8 cellular contexts compared by ENCODE assay signal in genomic region chr5:170312666-170313065, GRCh38.
DNase-seq lines count a peak whose midpoint lies in the region; ATAC-seq lines count a peak whose summit lies in the region.

No MANE protein-coding gene starts in this region.

- H3K4me3 Mint-ChIP-seq in activated naive CD8-positive, alpha-beta T cell treated with anti-CD3 and anti-CD28 coated beads, Interleukin-2, amount 50 U/mL, for 24 hours: peak overlapping the region; percentile 82

- ATAC-seq in activated naive CD8-positive, alpha-beta T cell treated with anti-CD3 and anti-CD28 coated beads, Interleukin-2, amount 50 U/mL, for 24 hours: peak; percentile 97
- ATAC-seq in HG02840 (IDR thresholded peaks at IDR 0.05; ENCODE audit: low FRiP score, unreplicated experiment) (no peak), HG03571 (IDR thresholded peaks at IDR 0.05; ENCODE audit: unreplicated experiment) (no peak)

- H3K36me3 Mint-ChIP-seq in activated naive CD8-positive, alpha-beta T cell treated with anti-CD3 and anti-CD28 coated beads, Interleukin-2, amount 50 U/mL, for 24 hours (ENCODE audit: low read depth): peaks cover 1% of the 10 kb centered on the region

- peaks cover 68% of the 10 kb centered on the region for H3K4me1 Mint-ChIP-seq in activated naive CD8-positive, alpha-beta T cell treated with anti-CD3 and anti-CD28 coated beads, Interleukin-2, amount 50 U/mL, for 24 hours

- peak overlapping the region; percentile 87 for H3K27ac Mint-ChIP-seq in activated naive CD8-positive, alpha-beta T cell treated with anti-CD3 and anti-CD28 coated beads, Interleukin-2, amount 50 U/mL, for 24 hours

- H3K27me3 Mint-ChIP-seq in activated naive CD8-positive, alpha-beta T cell treated with anti-CD3 and anti-CD28 coated beads, Interleukin-2, amount 50 U/mL, for 24 hours: no peaks in the 10 kb centered on the region

- peak; percentile 89 for DNase-seq in activated effector memory CD4-positive, alpha-beta T cell treated with anti-CD3 and anti-CD28 coated beads, Interleukin-2, amount 50 U/mL, for 16 hours
- DNase-seq in activated effector memory CD4-positive, alpha-beta T cell treated with Interleukin-2 at 50 U/mL for 16 hours: no peak
- peak; percentile 16 for DNase-seq in RPMI8226
- DNase-seq in activated naive CD8-positive, alpha-beta T cell treated with anti-CD3 and anti-CD28 coated beads, Interleukin-2, amount 50 U/mL, for 24 hours: peak; percentile 65
- peak; percentile 9 for DNase-seq in non-pigmented ciliary epithelial cell (ENCODE audit: low read depth)
- no peak for DNase-seq in germinal center (ENCODE audit: low spot score)

- H3K9me3 Mint-ChIP-seq in activated naive CD8-positive, alpha-beta T cell treated with anti-CD3 and anti-CD28 coated beads, Interleukin-2, amount 50 U/mL, for 24 hours: no peaks in the 10 kb centered on the region

Comparison
In these comparisons a context has a peak if more than half of its experiments do, and no peak if none do; other contexts are left out.
1. DNase-seq: peak in activated effector memory CD4-positive, alpha-beta T cell treated with anti-CD3 and anti-CD28 coated beads, Interleukin-2, amount 50 U/mL, for 16 hours (single experiment), RPMI8226 (single experiment), activated naive CD8-positive, alpha-beta T cell treated with anti-CD3 and anti-CD28 coated beads, Interleukin-2, amount 50 U/mL, for 24 hours (single experiment) and non-pigmented ciliary epithelial cell (single experiment); none in activated effector memory CD4-positive, alpha-beta T cell treated with Interleukin-2 at 50 U/mL for 16 hours (single experiment) and germinal center (single experiment).